Comparison of ENCODE assay signal across 25 cellular contexts in genomic region chr9:22643541-22643940, GRCh38.
"Had no signal": no experiment of that assay in that cellular context is flagged by ENCODE, and none has a peak within 500 bp of the region (broad histone marks: within the 10 kb centered on the region; RNA-seq: fewer than 3 reads in every experiment).

No MANE protein-coding gene starts in this region.

- ATAC-seq: activated CD4-positive, CD25-positive, alpha-beta regulatory T cell treated with anti-CD3 and anti-CD28 coated beads, Interleukin-2, amount 50 U/mL, for 24 hours; activated T-cell treated with anti-CD3 and anti-CD28 coated beads, Interleukin-2, amount 50 U/mL, for 72 hours; body of pancreas; gastroesophageal sphincter; left lung; naive thymus-derived CD8-positive, alpha-beta T cell; right lobe of liver; stimulated activated naive B cell treated with anti-CD40 and anti-IgM and Interleukin-4, amounts not matched to agents 10 μg/mL and 1 μg/mL and 100 μg/mL, for 72 hours had no signal

- H3K4me1 ChIP-seq: body of pancreas, gastroesophageal sphincter, left lung, neural progenitor cell, right lobe of liver had no signal

- H3K4me3 ChIP-seq: body of pancreas, cardiac muscle cell, gastroesophageal sphincter, left lung, lung, neural progenitor cell, right lobe of liver, smooth muscle cell, thoracic aorta had no signal

- H3K4me2 ChIP-seq: neural progenitor cell, smooth muscle cell had no signal

- H3K9ac ChIP-seq: neural progenitor cell had no signal

- H3K27ac ChIP-seq: body of pancreas, cardiac muscle cell, gastroesophageal sphincter, left lung, neural progenitor cell, right lobe of liver, thoracic aorta, VCaP had no signal

- H3K36me3 ChIP-seq: cardiac muscle cell, gastroesophageal sphincter, left lung, neural progenitor cell, right lobe of liver, thoracic aorta had no signal

- H3K27me3 ChIP-seq: body of pancreas, cardiac muscle cell, gastroesophageal sphincter, left lung, neural progenitor cell, right lobe of liver had no signal

- DNase-seq: activated CD4-positive, alpha-beta memory T cell treated with anti-CD3 and anti-CD28 coated beads, Interleukin-2, amount 10 ng/mL, durations not matched to agents 7 days and 5 days; activated CD4-positive, alpha-beta T cell treated with anti-CD3 and anti-CD28 coated beads, Interleukin-2, amount 10 ng/mL, durations not matched to agents 24 days and 14 days; activated effector memory CD4-positive, alpha-beta T cell treated with Interleukin-2 at 50 U/mL for 16 hours; activated naive CD4-positive, alpha-beta T cell treated with anti-CD3 and anti-CD28 coated beads for 36 hours; activated naive CD8-positive, alpha-beta T cell treated with anti-CD3 and anti-CD28 coated beads, Interleukin-2, amount 10 ng/mL, durations not matched to agents 7 days and 5 days; activated T-cell treated with anti-CD3 and anti-CD28 coated beads, Interleukin-2, amount 50 U/mL, for 72 hours; body of pancreas; effector CD4-positive, alpha-beta T cell; head of caudate nucleus; kidney; left lung; naive thymus-derived CD8-positive, alpha-beta T cell; posterior cingulate gyrus; right lobe of liver; stimulated activated CD4-positive, alpha-beta T cell treated with anti-CD3 and anti-CD28 coated beads, Interleukin-2, amount 100 ng/mL, for 48 hours; stimulated activated CD8-positive, alpha-beta memory T cell treated with anti-CD3 and anti-CD28 coated beads, Interleukin-4, amount 100 ng/mL, for 48 hours; stimulated activated naive B cell treated with anti-CD40 and anti-IgM and Interleukin-4, amounts not matched to agents 10 μg/mL and 1 μg/mL and 100 μg/mL, for 72 hours had no signal

- H3K9me3 ChIP-seq: body of pancreas, gastroesophageal sphincter, left lung, right lobe of liver, thoracic aorta had no signal

- H2AFZ ChIP-seq: neural progenitor cell had no signal
